In the genomic region with DNA sequence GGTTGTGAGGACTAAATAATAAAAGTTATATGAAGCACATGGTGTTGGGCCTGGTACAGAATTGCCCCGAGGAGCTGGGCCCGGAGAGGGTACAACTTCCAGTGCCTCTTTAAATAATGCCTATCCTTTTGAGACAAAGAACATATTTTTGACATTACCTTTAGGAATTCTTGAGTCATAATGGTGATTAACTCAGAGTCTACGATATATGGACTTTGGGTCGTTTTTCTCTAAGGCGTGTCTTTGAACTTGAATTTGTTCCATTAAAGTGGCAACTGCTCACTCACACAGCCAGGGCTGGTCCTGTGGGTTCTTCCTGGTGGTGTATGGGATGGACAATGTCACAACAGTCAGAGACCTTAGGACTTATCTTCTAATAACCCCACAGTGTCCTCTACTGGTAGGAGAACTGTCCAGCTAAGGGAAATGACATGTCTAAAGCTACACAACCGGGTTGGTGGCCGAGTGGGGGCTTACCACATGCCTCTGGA, we compare ENCODE assay signal across 12 cellular contexts.
DNase-seq lines count a peak whose midpoint lies in the region; ATAC-seq and TF ChIP-seq lines count a peak whose summit lies in the region.
"Had no signal": no experiment of that assay in that cellular context is flagged by ENCODE, and none has a peak within 500 bp of the region (broad histone marks: within the 10 kb centered on the region; RNA-seq: fewer than 3 reads in every experiment).

No MANE protein-coding gene starts in this region.

- no peak overlapping the region for H3K9ac ChIP-seq in OCI-LY1 (ENCODE audit: low read length)
- H3K9ac ChIP-seq in neural progenitor cell = no peak overlapping the region

- in situ Hi-C loops in gastrocnemius medialis (cut with MboI; ENCODE audit: low sequenced_read_pairs in 4 of 4) = loop anchor here in 3 of 4 donors (25.0 kb wide), 3 partner anchors 143 to 1418 kb away; no protein-coding TSS in a partner anchor

- H4K20me1 ChIP-seq in OCI-LY1 (ENCODE audit: insufficient read depth, low read length) = no peaks in the 10 kb centered on the region
- H4K20me1 ChIP-seq in neural progenitor cell (ENCODE audit: low read depth) = no peaks in the 10 kb centered on the region

- no peaks in the 10 kb centered on the region for H3K36me3 Mint-ChIP-seq in neural progenitor cell
- H3K36me3 Mint-ChIP-seq: activated naive CD4-positive, alpha-beta T cell treated with anti-CD3 and anti-CD28 coated beads, Interleukin-2, amount 50 U/mL, for 24 hours; natural killer cell treated with Interleukin-12 subunit alpha and Interleukin-12 subunit beta and Interleukin-15 and Interleukin-18, amount 100 ng/mL, for 72 hours had no signal

- H3K4me2 ChIP-seq in OCI-LY1 (ENCODE audit: low read length) = no peak overlapping the region
- H3K4me2 ChIP-seq in neural progenitor cell = no peak overlapping the region

- H3K36me3 ChIP-seq in OCI-LY1 (ENCODE audit: insufficient read depth, low read length) (no peaks in the 10 kb centered on the region), neural progenitor cell (no peaks in the 10 kb centered on the region), vagina (no peaks in the 10 kb centered on the region), Peyer's patch (no peaks in the 10 kb centered on the region), gastrocnemius medialis (no peaks in the 10 kb centered on the region)

- no peak overlapping the region for H3K27ac Mint-ChIP-seq in neural progenitor cell
- H3K27ac Mint-ChIP-seq: activated naive CD4-positive, alpha-beta T cell treated with anti-CD3 and anti-CD28 coated beads, Interleukin-2, amount 50 U/mL, for 24 hours; natural killer cell treated with Interleukin-12 subunit alpha and Interleukin-12 subunit beta and Interleukin-15 and Interleukin-18, amount 100 ng/mL, for 72 hours had no signal

- H3K27me3 ChIP-seq in OCI-LY1 (ENCODE audit: insufficient read depth, low read length) = peaks cover 8% of the 10 kb centered on the region
- no peaks in the 10 kb centered on the region for H3K27me3 ChIP-seq in neural progenitor cell
- no peaks in the 10 kb centered on the region for H3K27me3 ChIP-seq in vagina
- no peaks in the 10 kb centered on the region for H3K27me3 ChIP-seq in Peyer's patch
- H3K27me3 ChIP-seq in gastrocnemius medialis = no peaks in the 10 kb centered on the region

- no peaks in the 10 kb centered on the region for H3K79me2 ChIP-seq in OCI-LY1 (ENCODE audit: insufficient read depth, low read length)
- H3K79me2 ChIP-seq in neural progenitor cell (ENCODE audit: low read depth) = no peaks in the 10 kb centered on the region

- H3K9me3 ChIP-seq in OCI-LY1 (ENCODE audit: low read length) (no peaks in the 10 kb centered on the region), neural progenitor cell (ENCODE audit: low read depth) (no peaks in the 10 kb centered on the region), vagina (no peaks in the 10 kb centered on the region), Peyer's patch (no peaks in the 10 kb centered on the region), gastrocnemius medialis (no peaks in the 10 kb centered on the region)

- intact Hi-C loops in vagina (cut with DNase I) = loop anchor here (10.0 kb wide), 1 partner anchor 161 kb away; no protein-coding TSS in a partner anchor
- intact Hi-C loops in gastrocnemius medialis (cut with DNase I; ENCODE audit: low total_unique reads) = loop anchor here (2.0 kb wide), 1 partner anchor 19 kb away; no protein-coding TSS in a partner anchor

- peaks cover 8% of the 10 kb centered on the region for H3K27me3 Mint-ChIP-seq in neural progenitor cell (ENCODE audit: insufficient read depth, low read depth)

- no peak overlapping the region for H3K4me3 Mint-ChIP-seq in neural progenitor cell
- H3K4me3 Mint-ChIP-seq: activated naive CD4-positive, alpha-beta T cell treated with anti-CD3 and anti-CD28 coated beads, Interleukin-2, amount 50 U/mL, for 24 hours; natural killer cell treated with Interleukin-12 subunit alpha and Interleukin-12 subunit beta and Interleukin-15 and Interleukin-18, amount 100 ng/mL, for 72 hours had no signal

- no peak overlapping the region for H3K27ac ChIP-seq in OCI-LY1 (ENCODE audit: low read depth, low read length, poor library complexity, severe bottlenecking)
- H3K27ac ChIP-seq in neural progenitor cell = no peak overlapping the region
- H3K27ac ChIP-seq in vagina = no peak overlapping the region
- no peak overlapping the region for H3K27ac ChIP-seq in Peyer's patch
- no peak overlapping the region for H3K27ac ChIP-seq in gastrocnemius medialis

- H3K4me3 ChIP-seq in OCI-LY1 (ENCODE audit: low read depth, low read length, poor library complexity, severe bottlenecking) (no peak overlapping the region), choroid plexus epithelial cell (ENCODE audit: low read depth, low read length) (no peak overlapping the region), neural progenitor cell (no peak overlapping the region), vagina (no peak overlapping the region), Peyer's patch (no peak overlapping the region), gastrocnemius medialis (no peak overlapping the region)

- H2AFZ ChIP-seq in OCI-LY1 (ENCODE audit: low read length) = no peak overlapping the region
- H2AFZ ChIP-seq in neural progenitor cell (replicated peaks) = no peak overlapping the region

- ATAC-seq in gastrocnemius medialis = no peak
- ATAC-seq: natural killer cell treated with Interleukin-12 subunit alpha and Interleukin-12 subunit beta and Interleukin-15 and Interleukin-18, amount 100 ng/mL, for 72 hours had no signal

- H3K9me3 Mint-ChIP-seq in neural progenitor cell = no peaks in the 10 kb centered on the region
- H3K9me3 Mint-ChIP-seq: activated naive CD4-positive, alpha-beta T cell treated with anti-CD3 and anti-CD28 coated beads, Interleukin-2, amount 50 U/mL, for 24 hours; natural killer cell treated with Interleukin-12 subunit alpha and Interleukin-12 subunit beta and Interleukin-15 and Interleukin-18, amount 100 ng/mL, for 72 hours had no signal

- no peaks in the 10 kb centered on the region for H3K4me1 ChIP-seq in OCI-LY1 (ENCODE audit: insufficient read depth, low read length, severe bottlenecking)
- peaks cover 4% of the 10 kb centered on the region for H3K4me1 ChIP-seq in neural progenitor cell
- peaks cover 15% of the 10 kb centered on the region for H3K4me1 ChIP-seq in vagina
- no peaks in the 10 kb centered on the region for H3K4me1 ChIP-seq in Peyer's patch
- H3K4me1 ChIP-seq in gastrocnemius medialis = peaks cover 0 to 5% of the 10 kb centered on the region in 2 donors

- H3F3A ChIP-seq in OCI-LY1 (ENCODE audit: insufficient read depth, low read length) (no peaks in the 10 kb centered on the region), neural progenitor cell (ENCODE audit: low read depth) (no peaks in the 10 kb centered on the region)

- peak; percentile 92 for DNase-seq in ELR (ENCODE audit: low read depth)
- peak; percentile 46 for DNase-seq in choroid plexus epithelial cell (ENCODE audit: low read depth)
- no peak for DNase-seq in neural progenitor cell (ENCODE audit: low spot score)
- DNase-seq in vagina (ENCODE audit: extremely low spot score in 2 of 2) = no peak
- DNase-seq in Peyer's patch = no peak
- no peak for DNase-seq in gastrocnemius medialis
- no peak for DNase-seq in SHP77 (lab: John Stamatoyannopoulos, UW)
- DNase-seq: hippocampal formation, NCI-H345 had no signal

- peaks cover 11% of the 10 kb centered on the region for H3K4me1 Mint-ChIP-seq in neural progenitor cell
- H3K4me1 Mint-ChIP-seq: activated naive CD4-positive, alpha-beta T cell treated with anti-CD3 and anti-CD28 coated beads, Interleukin-2, amount 50 U/mL, for 24 hours had no signal

- TF ChIP-seq CTCF in OCI-LY1 (IDR thresholded peaks at IDR 0.05; ENCODE audit: low read length) (0 out of 2 replicates have a peak, but pooled peaks have one; percentile 6), choroid plexus epithelial cell (conservative IDR thresholded peaks at IDR 0.05; ENCODE audit: low read depth, low read length) (peak; percentile 43), neural progenitor cell (IDR thresholded peaks at IDR 0.05) (peak; percentile 17), vagina (IDR thresholded peaks at IDR 0.05) (no peak), Peyer's patch (IDR thresholded peaks at IDR 0.05) (peak in 3 of 6 experiments; percentile 27 to 39 (median 37)), gastrocnemius medialis (IDR thresholded peaks at IDR 0.05 in 4 of 5, conservative IDR thresholded peaks at IDR 0.05 in 1 of 5) (peak in 2 of 5 experiments; percentile 26 to 35)

- TF ChIP-seq POLR2A in vagina (IDR thresholded peaks at IDR 0.05) (no peak), Peyer's patch (IDR thresholded peaks at IDR 0.05) (no peak), gastrocnemius medialis (IDR thresholded peaks at IDR 0.05) (no peak)

- no peaks in the 10 kb centered on the region for H3K9me2 ChIP-seq in OCI-LY1 (ENCODE audit: low read depth, low read length)

Comparison
In these comparisons a context has a peak if more than half of its experiments do, and no peak if none do; other contexts are left out.
1. DNase-seq: peak in ELR (single experiment) and choroid plexus epithelial cell (single experiment); none in neural progenitor cell (single experiment), vagina (0 of 2), Peyer's patch (0 of 3), gastrocnemius medialis (0 of 2) and SHP77 (0 of 2).
2. CTCF ChIP-seq: peak in OCI-LY1 (single experiment), choroid plexus epithelial cell (single experiment) and neural progenitor cell (single experiment); none in vagina (0 of 3).